In genomic region chr21:40386981-40387380, GRCh38 we compare ENCODE assay signal across 3 cellular contexts.
"Had no signal": no experiment of that assay in that cellular context is flagged by ENCODE, and none has a peak within 500 bp of the region (broad histone marks: within the 10 kb centered on the region; RNA-seq: fewer than 3 reads in every experiment).

No MANE protein-coding gene starts in this region.

- H2AFZ ChIP-seq: GM23338 had no signal

- H3K4me3 ChIP-seq: GM23338 had no signal

- DNase-seq: HCEC 1CT had no signal

- H3K27ac ChIP-seq: HL-60 had no signal

- H3K4me2 ChIP-seq: GM23338 had no signal
